In the genomic region with DNA sequence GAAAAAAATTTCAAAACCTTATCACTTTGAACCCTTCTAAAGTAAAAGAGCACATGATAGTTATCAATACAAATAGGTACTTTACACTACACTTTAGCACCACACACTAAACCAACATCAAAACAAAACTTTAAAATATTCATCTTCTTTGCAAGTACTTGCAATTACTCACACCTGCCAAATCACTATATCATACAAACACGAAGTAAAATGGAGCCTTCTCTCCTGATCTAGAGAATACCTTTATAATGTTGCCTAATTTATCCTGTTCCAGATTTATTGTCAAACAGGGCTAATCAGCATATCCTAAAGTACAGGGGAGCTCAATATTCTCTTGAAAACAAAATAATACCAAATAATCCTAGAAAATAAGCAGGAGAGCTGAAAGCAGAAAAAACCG, we compare ENCODE assay signal across 9 cellular contexts. TPM values are rescaled to one million over a fixed set of nuclear protein-coding genes. Genes with fewer than 3 reads are reported as not detected.
A peak's percentile ranks its signal among the peaks of the same experiment; 100 is the strongest.
DNase-seq lines count a peak whose midpoint lies in the region; ATAC-seq and TF ChIP-seq lines count a peak whose summit lies in the region.
"Had no signal": no experiment of that assay in that cellular context is flagged by ENCODE, and none has a peak within 500 bp of the region (broad histone marks: within the 10 kb centered on the region; RNA-seq: fewer than 3 reads in every experiment).

No MANE protein-coding gene starts in this region.

- H3K27ac ChIP-seq in SJSA1: peak overlapping the region; percentile 89
- H3K27ac ChIP-seq in epithelial cell of prostate: peak overlapping the region; percentile 96

- H3K4me3 ChIP-seq in GM12864 (ENCODE audit: low read depth, low read length): peak overlapping the region; percentile 95
- peak overlapping the region; percentile 88 for H3K4me3 ChIP-seq in SJSA1
- H3K4me3 ChIP-seq in retinal pigment epithelial cell (ENCODE audit: low read length): peak overlapping the region; percentile 83

- no peak for TF ChIP-seq CTCF in GM12864 (IDR thresholded peaks at IDR 0.05; ENCODE audit: low read depth, low read length, missing control alignments)
- no peak for TF ChIP-seq CTCF in retinal pigment epithelial cell (conservative IDR thresholded peaks at IDR 0.05; ENCODE audit: low read depth, low read length)

- no peaks in the 10 kb centered on the region for H3K27me3 ChIP-seq in SJSA1 (replicated peaks)

- peaks cover 33% of the 10 kb centered on the region for H3K4me1 ChIP-seq in SJSA1 (replicated peaks)

- ATAC-seq in GM19467 (IDR thresholded peaks at IDR 0.05; ENCODE audit: unreplicated experiment) (no peak), HG02623 (IDR thresholded peaks at IDR 0.05; ENCODE audit: unreplicated experiment) (no peak), HG03442 (IDR thresholded peaks at IDR 0.05; ENCODE audit: unreplicated experiment) (no peak), HG02840 (IDR thresholded peaks at IDR 0.05; ENCODE audit: low FRiP score, unreplicated experiment) (no peak)

- DNase-seq in GM12864 (ENCODE audit: low read depth) (no peak), SJSA1 (ENCODE audit: low read depth in 1 of 2, low spot score in 2 of 2) (no peak), epithelial cell of prostate (ENCODE audit: low read depth, low spot score) (no peak), retinal pigment epithelial cell (ENCODE audit: low read depth) (no peak)
- DNase-seq: NCI-H510A treated with DMSO at 0.1 percent for 48 hours had no signal

- H3K36me3 ChIP-seq in SJSA1: peaks cover 32% of the 10 kb centered on the region

- no peaks in the 10 kb centered on the region for H3K9me3 ChIP-seq in SJSA1 (replicated peaks)

RNA-seq across cellular contexts. Expression of gene RNF145, which starts 3.0 kb away (rescaled TPM):
- 141 TPM in 2 replicates for total RNA-seq in SJSA1 (2014; rRNA removed; shearing (Covaris generic))

RNA-seq across cellular contexts. Expression of gene UBLCP1, which starts 56.7 kb away (rescaled TPM):
- total RNA-seq in SJSA1 (2014; rRNA removed; shearing (Covaris generic)): 87.0 and 93.9 TPM in 2 replicates
